ENCODE assay signal across 9 cellular contexts in the genomic region with DNA sequence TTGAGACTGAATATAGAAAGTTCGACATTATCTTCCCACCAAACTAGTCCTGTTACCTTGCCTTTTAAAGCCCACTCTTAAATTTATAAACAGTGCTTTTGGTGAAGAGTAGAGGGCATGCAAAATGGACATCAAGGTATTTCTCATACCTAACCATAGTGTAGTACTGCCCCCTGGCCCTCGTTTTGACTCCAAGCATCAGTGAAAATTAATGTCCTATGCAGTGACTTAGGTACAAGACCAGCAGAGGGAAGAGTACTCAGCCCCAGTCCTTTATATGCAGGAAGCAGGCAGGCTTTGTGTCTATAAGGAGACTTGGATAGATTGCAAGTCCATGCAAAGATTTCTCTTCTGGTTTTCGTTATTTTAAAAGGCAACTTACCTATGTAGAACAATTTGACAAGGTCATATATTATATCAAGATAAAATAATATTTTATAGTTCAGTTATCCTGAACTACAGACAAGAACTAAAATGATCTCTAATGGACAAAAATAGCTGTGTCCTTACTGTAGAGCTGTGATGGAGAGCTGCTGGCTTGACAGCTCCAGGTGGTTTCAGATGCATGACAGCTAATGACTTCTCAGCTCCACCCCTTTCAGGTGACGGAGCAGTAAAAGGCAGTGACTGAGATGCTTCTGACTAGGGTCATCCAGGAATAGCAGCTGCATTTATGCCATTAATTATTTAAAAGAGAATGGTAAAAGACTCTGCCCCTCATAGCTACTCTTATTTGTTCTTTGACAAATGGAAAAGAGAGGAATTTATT.
DNase-seq lines count a peak whose midpoint lies in the region; ATAC-seq, FAIRE-seq and TF ChIP-seq lines count a peak whose summit lies in the region.
"Had no signal": no experiment of that assay in that cellular context is flagged by ENCODE, and none has a peak within 500 bp of the region (broad histone marks: within the 10 kb centered on the region; RNA-seq: fewer than 3 reads in every experiment).

No MANE protein-coding gene starts in this region.

- H3K27me3 Mint-ChIP-seq in GM23338 (ENCODE audit: insufficient read depth, low read depth, poor library complexity) (peaks cover 4% of the 10 kb centered on the region), osteocyte (ENCODE audit: unreplicated experiment) (no peaks in the 10 kb centered on the region)

- H2AFZ ChIP-seq in GM23338 = no peak overlapping the region

- no peaks in the 10 kb centered on the region for H3K9me3 ChIP-seq in small intestine (ENCODE audit: control insufficient read depth, low read depth)
- H3K9me3 ChIP-seq: mucosa of descending colon had no signal

- H3K27me3 ChIP-seq in GM23338 (ENCODE audit: insufficient read depth) = no peaks in the 10 kb centered on the region
- H3K27me3 ChIP-seq in small intestine (ENCODE audit: control insufficient read depth in 2 of 2, insufficient read depth in 2 of 2, low read length in 2 of 2) = no peaks in the 10 kb centered on the region

- H3K4me3 Mint-ChIP-seq in GM23338 = no peak overlapping the region
- no peak overlapping the region for H3K4me3 Mint-ChIP-seq in osteocyte (ENCODE audit: unreplicated experiment)

- peak; percentile 75 for DNase-seq in GM23338 (ENCODE audit: low spot score)
- DNase-seq in NCI-H146 treated with DMSO at 0.1 percent for 48 hours (lab: John Stamatoyannopoulos, UW; ENCODE audit: unreplicated experiment) = peak; percentile 83
- DNase-seq in SK-N-DZ (ENCODE audit: low spot score) = peak; percentile 76
- DNase-seq in osteocyte (ENCODE audit: extremely low spot score, unreplicated experiment) = no peak
- no peak for DNase-seq in HK-2 (ENCODE audit: unreplicated experiment)
- DNase-seq in small intestine = no peak
- DNase-seq: Right ventricle myocardium superior had no signal

- H3K9me3 Mint-ChIP-seq in GM23338 (peaks cover 72% of the 10 kb centered on the region), osteocyte (ENCODE audit: unreplicated experiment) (peaks cover 4% of the 10 kb centered on the region)

- H3K4me2 ChIP-seq in GM23338 = no peak overlapping the region

- H3K79me2 ChIP-seq in GM23338 (replicated peaks; ENCODE audit: insufficient read depth) = no peaks in the 10 kb centered on the region

- H3K36me3 Mint-ChIP-seq in GM23338 (ENCODE audit: low read depth) (0 out of 3 replicates have a peak, but pooled peaks cover 2% of the 10 kb centered on the region), osteocyte (ENCODE audit: unreplicated experiment) (no peaks in the 10 kb centered on the region)

- H3K4me1 ChIP-seq in GM23338 (ENCODE audit: insufficient read depth) (no peaks in the 10 kb centered on the region), small intestine (ENCODE audit: control insufficient read depth in 2 of 2, insufficient read depth in 1 of 2, low read depth in 1 of 2, low read length in 1 of 2) (no peaks in the 10 kb centered on the region)

- no peak overlapping the region for H3K27ac ChIP-seq in GM23338 (ENCODE audit: low read depth)
- H3K27ac ChIP-seq in small intestine (ENCODE audit: low read depth in 1 of 2, low read length in 1 of 2) = no peak overlapping the region

- no peaks in the 10 kb centered on the region for H4K20me1 ChIP-seq in GM23338 (replicated peaks; ENCODE audit: insufficient read depth)

- FAIRE-seq in small intestine (lab: Jason Lieb, UNC) = no peak

- H3K36me3 ChIP-seq in GM23338 (ENCODE audit: insufficient read depth) = no peaks in the 10 kb centered on the region
- H3K36me3 ChIP-seq in small intestine (ENCODE audit: control insufficient read depth in 2 of 2, insufficient read depth in 2 of 2, low read length in 2 of 2) = no peaks in the 10 kb centered on the region

- no peaks in the 10 kb centered on the region for H3F3A ChIP-seq in GM23338 (replicated peaks; ENCODE audit: low read depth)

- H3K27ac Mint-ChIP-seq in GM23338 (no peak overlapping the region), osteocyte (ENCODE audit: unreplicated experiment) (no peak overlapping the region)

- ATAC-seq in GM23338 = peak; percentile 85
- ATAC-seq in HG02981 (IDR thresholded peaks at IDR 0.05; ENCODE audit: unreplicated experiment) = no peak
- ATAC-seq: mucosa of descending colon had no signal

- H3K4me1 Mint-ChIP-seq in GM23338 (no peaks in the 10 kb centered on the region), osteocyte (ENCODE audit: unreplicated experiment) (no peaks in the 10 kb centered on the region)

- TF ChIP-seq CTCF in GM23338 (conservative IDR thresholded peaks at IDR 0.05; ENCODE audit: low read depth in 2 of 2) = peak; percentile 72 to 74
- TF ChIP-seq CTCF in osteocyte (IDR thresholded peaks at IDR 0.05) = peak; percentile 10

- H3K4me3 ChIP-seq in GM23338 (no peak overlapping the region), small intestine (ENCODE audit: low read depth in 1 of 2, low read length in 2 of 2) (no peak overlapping the region)
- H3K4me3 ChIP-seq: mucosa of descending colon had no signal

- H3K9me2 ChIP-seq in GM23338 (ENCODE audit: insufficient read depth) = no peaks in the 10 kb centered on the region

- WGBS in small intestine, 3 donors = 32 to 54% (median 47%) methylated on average over 4 of the region's 4 CpGs

TF ChIP-seq in GM23338, 12 proteins besides CTCF, POLR2A, EP300 and RAD21 (continues in another document):
- no peak for TF ChIP-seq EZH2phosphoT487 (IDR thresholded peaks at IDR 0.05; ENCODE audit: unreplicated experiment)
- no peak for TF ChIP-seq ZNF331 (CRISPR knock-in tag; IDR thresholded peaks at IDR 0.05; ENCODE audit: low read depth)
- TF ChIP-seq STAT1 (IDR thresholded peaks at IDR 0.05; ENCODE audit: unreplicated experiment) = no peak
- TF ChIP-seq NANOG (IDR thresholded peaks at IDR 0.05; ENCODE audit: borderline replicate concordance) = no peak
- TF ChIP-seq, protein P1, sequence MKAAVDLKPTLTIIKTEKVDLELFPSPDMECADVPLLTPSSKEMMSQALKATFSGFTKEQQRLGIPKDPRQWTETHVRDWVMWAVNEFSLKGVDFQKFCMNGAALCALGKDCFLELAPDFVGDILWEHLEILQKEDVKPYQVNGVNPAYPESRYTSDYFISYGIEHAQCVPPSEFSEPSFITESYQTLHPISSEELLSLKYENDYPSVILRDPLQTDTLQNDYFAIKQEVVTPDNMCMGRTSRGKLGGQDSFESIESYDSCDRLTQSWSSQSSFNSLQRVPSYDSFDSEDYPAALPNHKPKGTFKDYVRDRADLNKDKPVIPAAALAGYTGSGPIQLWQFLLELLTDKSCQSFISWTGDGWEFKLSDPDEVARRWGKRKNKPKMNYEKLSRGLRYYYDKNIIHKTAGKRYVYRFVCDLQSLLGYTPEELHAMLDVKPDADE (IDR thresholded peaks at IDR 0.05) = no peak
- TF ChIP-seq, protein P2, sequence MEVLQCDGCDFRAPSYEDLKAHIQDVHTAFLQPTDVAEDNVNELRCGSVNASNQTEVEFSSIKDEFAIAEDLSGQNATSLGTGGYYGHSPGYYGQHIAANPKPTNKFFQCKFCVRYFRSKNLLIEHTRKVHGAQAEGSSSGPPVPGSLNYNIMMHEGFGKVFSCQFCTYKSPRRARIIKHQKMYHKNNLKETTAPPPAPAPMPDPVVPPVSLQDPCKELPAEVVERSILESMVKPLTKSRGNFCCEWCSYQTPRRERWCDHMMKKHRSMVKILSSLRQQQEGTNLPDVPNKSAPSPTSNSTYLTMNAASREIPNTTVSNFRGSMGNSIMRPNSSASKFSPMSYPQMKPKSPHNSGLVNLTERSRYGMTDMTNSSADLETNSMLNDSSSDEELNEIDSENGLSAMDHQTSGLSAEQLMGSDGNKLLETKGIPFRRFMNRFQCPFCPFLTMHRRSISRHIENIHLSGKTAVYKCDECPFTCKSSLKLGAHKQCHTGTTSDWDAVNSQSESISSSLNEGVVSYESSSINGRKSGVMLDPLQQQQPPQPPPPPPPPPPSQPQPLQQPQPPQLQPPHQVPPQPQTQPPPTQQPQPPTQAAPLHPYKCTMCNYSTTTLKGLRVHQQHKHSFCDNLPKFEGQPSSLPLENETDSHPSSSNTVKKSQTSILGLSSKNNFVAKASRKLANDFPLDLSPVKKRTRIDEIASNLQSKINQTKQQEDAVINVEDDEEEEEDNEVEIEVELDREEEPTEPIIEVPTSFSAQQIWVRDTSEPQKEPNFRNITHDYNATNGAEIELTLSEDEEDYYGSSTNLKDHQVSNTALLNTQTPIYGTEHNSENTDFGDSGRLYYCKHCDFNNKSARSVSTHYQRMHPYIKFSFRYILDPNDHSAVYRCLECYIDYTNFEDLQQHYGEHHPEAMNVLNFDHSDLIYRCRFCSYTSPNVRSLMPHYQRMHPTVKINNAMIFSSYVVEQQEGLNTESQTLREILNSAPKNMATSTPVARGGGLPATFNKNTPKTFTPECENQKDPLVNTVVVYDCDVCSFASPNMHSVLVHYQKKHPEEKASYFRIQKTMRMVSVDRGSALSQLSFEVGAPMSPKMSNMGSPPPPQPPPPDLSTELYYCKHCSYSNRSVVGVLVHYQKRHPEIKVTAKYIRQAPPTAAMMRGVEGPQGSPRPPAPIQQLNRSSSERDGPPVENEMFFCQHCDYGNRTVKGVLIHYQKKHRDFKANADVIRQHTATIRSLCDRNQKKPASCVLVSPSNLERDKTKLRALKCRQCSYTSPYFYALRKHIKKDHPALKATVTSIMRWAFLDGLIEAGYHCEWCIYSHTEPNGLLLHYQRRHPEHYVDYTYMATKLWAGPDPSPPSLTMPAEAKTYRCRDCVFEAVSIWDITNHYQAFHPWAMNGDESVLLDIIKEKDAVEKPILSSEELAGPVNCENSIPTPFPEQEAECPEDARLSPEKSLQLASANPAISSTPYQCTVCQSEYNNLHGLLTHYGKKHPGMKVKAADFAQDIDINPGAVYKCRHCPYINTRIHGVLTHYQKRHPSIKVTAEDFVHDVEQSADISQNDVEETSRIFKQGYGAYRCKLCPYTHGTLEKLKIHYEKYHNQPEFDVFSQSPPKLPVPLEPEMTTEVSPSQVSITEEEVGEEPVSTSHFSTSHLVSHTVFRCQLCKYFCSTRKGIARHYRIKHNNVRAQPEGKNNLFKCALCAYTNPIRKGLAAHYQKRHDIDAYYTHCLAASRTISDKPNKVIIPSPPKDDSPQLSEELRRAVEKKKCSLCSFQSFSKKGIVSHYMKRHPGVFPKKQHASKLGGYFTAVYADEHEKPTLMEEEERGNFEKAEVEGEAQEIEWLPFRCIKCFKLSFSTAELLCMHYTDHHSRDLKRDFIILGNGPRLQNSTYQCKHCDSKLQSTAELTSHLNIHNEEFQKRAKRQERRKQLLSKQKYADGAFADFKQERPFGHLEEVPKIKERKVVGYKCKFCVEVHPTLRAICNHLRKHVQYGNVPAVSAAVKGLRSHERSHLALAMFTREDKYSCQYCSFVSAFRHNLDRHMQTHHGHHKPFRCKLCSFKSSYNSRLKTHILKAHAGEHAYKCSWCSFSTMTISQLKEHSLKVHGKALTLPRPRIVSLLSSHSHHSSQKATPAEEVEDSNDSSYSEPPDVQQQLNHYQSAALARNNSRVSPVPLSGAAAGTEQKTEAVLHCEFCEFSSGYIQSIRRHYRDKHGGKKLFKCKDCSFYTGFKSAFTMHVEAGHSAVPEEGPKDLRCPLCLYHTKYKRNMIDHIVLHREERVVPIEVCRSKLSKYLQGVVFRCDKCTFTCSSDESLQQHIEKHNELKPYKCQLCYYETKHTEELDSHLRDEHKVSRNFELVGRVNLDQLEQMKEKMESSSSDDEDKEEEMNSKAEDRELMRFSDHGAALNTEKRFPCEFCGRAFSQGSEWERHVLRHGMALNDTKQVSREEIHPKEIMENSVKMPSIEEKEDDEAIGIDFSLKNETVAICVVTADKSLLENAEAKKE (CRISPR knock-in tag; IDR thresholded peaks at IDR 0.05) = no peak
- no peak for TF ChIP-seq JUNB (IDR thresholded peaks at IDR 0.05; ENCODE audit: unreplicated experiment)

Comparison
In these comparisons a context has a peak if more than half of its experiments do, and no peak if none do; other contexts are left out.
1. DNase-seq: peak in GM23338 (single experiment), NCI-H146 treated with DMSO at 0.1 percent for 48 hours (single experiment) and SK-N-DZ (single experiment); none in osteocyte (single experiment), HK-2 (single experiment) and small intestine (single experiment).